In genomic region chr16:30921459-30921747, GRCh38 we compare ENCODE assay signal across 8 cellular contexts. TPM values are rescaled to one million over a fixed set of nuclear protein-coding genes. Genes with fewer than 3 reads are reported as not detected.
DNase-seq lines count a peak whose midpoint lies in the region; ATAC-seq and TF ChIP-seq lines count a peak whose summit lies in the region.

No MANE protein-coding gene starts in this region.

- DNase-seq in AG04449 (ENCODE audit: low read depth, low spot score) = no peak
- no peak for DNase-seq in cardiac fibroblast (ENCODE audit: low read depth in 2 of 2)
- DNase-seq in naive thymus-derived CD4-positive, alpha-beta T cell = no peak
- no peak for DNase-seq in MV-4-11 (lab: John Stamatoyannopoulos, UW)
- no peak for DNase-seq in HuH-7.5 (ENCODE audit: low spot score)
- no peak for DNase-seq in activated CD4-positive, alpha-beta T cell treated with anti-CD3 and anti-CD28 coated beads, Interleukin-2, amount 50 U/mL, for 1 hour
- DNase-seq in NCI-H2081 (lab: John Stamatoyannopoulos, UW) = no peak

- no peak for TF ChIP-seq CTCF in AG04449 (IDR thresholded peaks at IDR 0.05; ENCODE audit: insufficient read depth, low read length, missing control alignments)
- TF ChIP-seq CTCF in cardiac fibroblast (IDR thresholded peaks at IDR 0.05; ENCODE audit: low read depth, low read length) = no peak

- H3K36me3 ChIP-seq in naive thymus-derived CD4-positive, alpha-beta T cell (ENCODE audit: control insufficient read depth in 2 of 3, insufficient read depth in 3 of 3, low read length in 3 of 3) = peaks cover 0 to 5% (median 0%) of the 10 kb centered on the region in 3 experiments

- H3K4me3 ChIP-seq in AG04449 (ENCODE audit: low read depth, low read length) = peak overlapping the region; percentile 65
- H3K4me3 ChIP-seq in cardiac fibroblast (replicated peaks in 1 of 2; ENCODE audit: low read depth in 2 of 2, low read length in 2 of 2) = peak overlapping the region; percentile 64 to 81
- peak overlapping the region; percentile 78 for H3K4me3 ChIP-seq in naive thymus-derived CD4-positive, alpha-beta T cell (ENCODE audit: low read length)

- intact Hi-C loops in naive thymus-derived CD4-positive, alpha-beta T cell (cut with micrococcal nuclease) = loop anchor here (1.0 to 10.0 kb wide), 12 partner anchors 19 to 1114 kb away; partner anchors contain the start of genes ALDOA (in 1 of the 2), HIRIP3 (in 1 of the 2), INO80E (in 1 of the 2) and MAZ (in 1 of the 2)

- ATAC-seq in naive thymus-derived CD4-positive, alpha-beta T cell = no peak

- peaks cover 0 to 1% (median 0%) of the 10 kb centered on the region in 3 donors for H3K9me3 Mint-ChIP-seq in IgD-negative memory B cell
- H3K9me3 Mint-ChIP-seq in naive thymus-derived CD4-positive, alpha-beta T cell = no peaks in the 10 kb centered on the region

- no peaks in the 10 kb centered on the region for H3K27me3 Mint-ChIP-seq in IgD-negative memory B cell
- H3K27me3 Mint-ChIP-seq in naive thymus-derived CD4-positive, alpha-beta T cell = peaks cover 0 to 3% (median 0%) of the 10 kb centered on the region in 5 donors

- peak overlapping the region; percentile 92 to 100 (median 99) for H3K27ac Mint-ChIP-seq in IgD-negative memory B cell
- H3K27ac Mint-ChIP-seq in naive thymus-derived CD4-positive, alpha-beta T cell = peak overlapping the region; percentile 92 to 100 (median 99)

- no peaks in the 10 kb centered on the region for H3K36me3 Mint-ChIP-seq in IgD-negative memory B cell
- no peaks in the 10 kb centered on the region for H3K36me3 Mint-ChIP-seq in naive thymus-derived CD4-positive, alpha-beta T cell

- POLR2A ChIA-PET in AG04449 (lab: Yijun Ruan, JAX) = interaction anchor here (0.6 kb wide), 1 partner anchor 160 kb away, joined by 3 read pairs; no protein-coding TSS in a partner anchor
- POLR2A ChIA-PET in naive thymus-derived CD4-positive, alpha-beta T cell (lab: Charles Lee) = interaction anchor here (2.4 kb wide), 1 partner anchor 77 kb away, joined by 11 read pairs; no protein-coding TSS in a partner anchor

- H3K27me3 ChIP-seq in naive thymus-derived CD4-positive, alpha-beta T cell (ENCODE audit: control insufficient read depth in 2 of 2, insufficient read depth in 2 of 2, low read length in 2 of 2) = no peaks in the 10 kb centered on the region

- H3K27ac ChIP-seq in naive thymus-derived CD4-positive, alpha-beta T cell (ENCODE audit: low read depth, low read length) = peak overlapping the region; percentile 63

- H3K4me1 Mint-ChIP-seq in IgD-negative memory B cell = peaks cover 0 to 10% (median 8%) of the 10 kb centered on the region in 3 donors
- H3K4me1 Mint-ChIP-seq in naive thymus-derived CD4-positive, alpha-beta T cell = peaks cover 0 to 24% (median 14%) of the 10 kb centered on the region in 7 donors

- peak overlapping the region; percentile 92 to 100 (median 100) for H3K4me3 Mint-ChIP-seq in IgD-negative memory B cell
- H3K4me3 Mint-ChIP-seq in naive thymus-derived CD4-positive, alpha-beta T cell = peak overlapping the region; percentile 89 to 100 (median 99)

- CTCF ChIA-PET in AG04449 (lab: Yijun Ruan, JAX) = interaction anchor here (1.5 to 5.8 kb wide), 2 partner anchors 32 to 77 kb away, joined by 3 to 77 read pairs; no protein-coding TSS in a partner anchor
- CTCF ChIA-PET in naive thymus-derived CD4-positive, alpha-beta T cell (lab: Charles Lee) = interaction anchor here (1.4 to 4.8 kb wide), 2 partner anchors 25 to 76 kb away, joined by 4 to 44 read pairs; partner anchors contain the start of gene CTF1

- H3K4me1 ChIP-seq in naive thymus-derived CD4-positive, alpha-beta T cell (ENCODE audit: control insufficient read depth in 2 of 2, insufficient read depth in 2 of 2, low read length in 2 of 2) = no peaks in the 10 kb centered on the region

- no peaks in the 10 kb centered on the region for H3K9me3 ChIP-seq in naive thymus-derived CD4-positive, alpha-beta T cell (ENCODE audit: control insufficient read depth in 2 of 3, low read length in 3 of 3)

RNA-seq across cellular contexts. Expression of gene FBXL19, which starts 2.0 kb away (rescaled TPM):
- polyA plus RNA-seq in IgD-negative memory B cell = 0.26 TPM
- 10 to 100 TPM; 11.1 to 26.8 (median 17.0) TPM for total RNA-seq in naive thymus-derived CD4-positive, alpha-beta T cell
- under 1 TPM; 0.08 to 0.16 TPM for polyA plus RNA-seq in naive thymus-derived CD4-positive, alpha-beta T cell

RNA-seq across cellular contexts. Expression of gene CTF1, which starts 25.0 kb away (rescaled TPM):
- polyA plus RNA-seq in IgD-negative memory B cell = not detected
- total RNA-seq in naive thymus-derived CD4-positive, alpha-beta T cell = under 1 TPM in 4 of 5 experiments, not detected in 1; 0.17 to 0.54 (median 0.40) TPM
- not detected for polyA plus RNA-seq in naive thymus-derived CD4-positive, alpha-beta T cell

RNA-seq across cellular contexts. Expression of gene ORAI3, which starts 27.5 kb away (rescaled TPM):
- 68.8 TPM for polyA plus RNA-seq in IgD-negative memory B cell
- 10 to 100 TPM in 4 of 5 experiments, 1 to 10 TPM in 1; 6.0 to 29.8 (median 18.4) TPM for total RNA-seq in naive thymus-derived CD4-positive, alpha-beta T cell
- polyA plus RNA-seq in naive thymus-derived CD4-positive, alpha-beta T cell = 10 to 100 TPM; 10.3 to 17.8 TPM

RNA-seq across cellular contexts. Expression of gene BCL7C, which starts 27.5 kb away (rescaled TPM):
- polyA plus RNA-seq in IgD-negative memory B cell = 45.0 TPM
- total RNA-seq in naive thymus-derived CD4-positive, alpha-beta T cell = 10 to 100 TPM; 17.2 to 23.7 (median 22.7) TPM
- polyA plus RNA-seq in naive thymus-derived CD4-positive, alpha-beta T cell = 10 to 100 TPM; 28.4 to 31.4 TPM

RNA-seq across cellular contexts. Expression of gene SETD1A, which starts 36.2 kb away (rescaled TPM):
- polyA plus RNA-seq in IgD-negative memory B cell = 3.0 TPM
- total RNA-seq in naive thymus-derived CD4-positive, alpha-beta T cell = 10 to 100 TPM; 27.0 to 47.2 (median 36.8) TPM
- polyA plus RNA-seq in naive thymus-derived CD4-positive, alpha-beta T cell = 1 to 10 TPM; 1.3 to 2.5 TPM
